31 cellular contexts compared by ENCODE assay signal in genomic region chr6:73372516-73372915, GRCh38. TPM values are rescaled to one million over a fixed set of nuclear protein-coding genes. Genes with fewer than 3 reads are reported as not detected.
"Had no signal": no experiment of that assay in that cellular context is flagged by ENCODE, and none has a peak within 500 bp of the region (broad histone marks: within the 10 kb centered on the region; RNA-seq: fewer than 3 reads in every experiment).

No MANE protein-coding gene starts in this region.

- H3K4me3 ChIP-seq: ascending aorta, body of pancreas, cardiac muscle cell, SK-N-MC had no signal

- H3K36me3 ChIP-seq: ascending aorta, cardiac muscle cell had no signal

- ATAC-seq: activated CD8-positive, alpha-beta memory T cell treated with anti-CD3 and anti-CD28 coated beads, Interleukin-2, amount 10 ng/mL, durations not matched to agents 7 days and 5 days; activated naive CD4-positive, alpha-beta T cell treated with anti-CD3 and anti-CD28 coated beads, Interleukin-2, amount 50 U/mL, for 72 hours; activated naive CD8-positive, alpha-beta T cell treated with anti-CD3 and anti-CD28 coated beads, Interleukin-2, amount 50 U/mL, for 24 hours; body of pancreas; Panc1; Right ventricle myocardium inferior; T-cell had no signal

- H3K27ac ChIP-seq: ascending aorta, body of pancreas, cardiac muscle cell, SK-N-MC had no signal

- H3K27me3 ChIP-seq: ascending aorta, body of pancreas, cardiac muscle cell had no signal

- DNase-seq: activated B cell treated with CpG ODN at 0.5 μM for 24 hours; activated CD4-positive, alpha-beta T cell treated with anti-CD3 and anti-CD28 coated beads for 1 hour; activated CD4-positive, alpha-beta T cell treated with anti-CD3 and anti-CD28 coated beads, Interleukin-2, amount 10 ng/mL, durations not matched to agents 24 days and 14 days; activated CD4-positive, alpha-beta T cell treated with anti-CD3 and anti-CD28 coated beads, Interleukin-2, amount 50 U/mL, for 48 hours; activated CD8-positive, alpha-beta memory T cell treated with anti-CD3 and anti-CD28 coated beads, Interleukin-2, amount 10 ng/mL, durations not matched to agents 7 days and 5 days; activated effector memory CD4-positive, alpha-beta T cell treated with Interleukin-2 at 50 U/mL for 16 hours; activated naive CD4-positive, alpha-beta T cell; activated naive CD8-positive, alpha-beta T cell treated with anti-CD3 and anti-CD28 coated beads, Interleukin-2, amount 50 U/mL, for 24 hours; activated T-cell treated with anti-CD3 and anti-CD28 coated beads, Interleukin-2, amount 50 U/mL, for 24 hours; amniotic stem cell; body of pancreas; Karpas-422; NCI-H1105 treated with DMSO at 0.1 percent for 48 hours; NCI-H1436 treated with DMSO at 0.1 percent for 48 hours; NCI-H187; NCI-H2081; NCI-H524 treated with DMSO at 0.1 percent for 48 hours; NCI-H748 treated with DMSO at 0.1 percent for 48 hours; OCI-M1; RPMI8226; T-cell; T-helper 2 cell; T1000 had no signal

RNA-seq across cellular contexts. Expression of gene OOEP, which starts 2.8 kb away (rescaled TPM):
- total RNA-seq: activated B cell treated with CpG ODN at 0.5 μM for 24 hours, ascending aorta, body of pancreas, cardiac muscle cell, chondrocyte, Right ventricle myocardium inferior had no signal

RNA-seq across cellular contexts. Expression of gene KHDC3L, which starts 10.1 kb away (rescaled TPM):
- total RNA-seq: activated B cell treated with CpG ODN at 0.5 μM for 24 hours; activated CD4-positive, alpha-beta T cell treated with anti-CD3 and anti-CD28 coated beads, Interleukin-2, amount 10 ng/mL, durations not matched to agents 24 days and 14 days; activated CD8-positive, alpha-beta memory T cell treated with anti-CD3 and anti-CD28 coated beads, Interleukin-2, amount 10 ng/mL, durations not matched to agents 7 days and 5 days; activated T-helper 1 cell treated with anti-CD3 and anti-CD28 coated beads, Interleukin-12 subunit alpha, Interleukin-12 subunit beta, Interleukin-2, Interleukin-4 antibody, amounts not matched to agents 30 ng/mL and 10 ng/mL and 1 ng/mL, durations not matched to agents 14 hours and 24 hours and 36 hours; ascending aorta; body of pancreas; chondrocyte; Right ventricle myocardium inferior; T-cell had no signal

RNA-seq across cellular contexts. Expression of gene DPPA5, which starts 18.4 kb away (rescaled TPM):
- total RNA-seq: activated B cell treated with CpG ODN at 0.5 μM for 24 hours; activated CD4-positive, alpha-beta T cell treated with anti-CD3 and anti-CD28 coated beads, Interleukin-2, amount 10 ng/mL, durations not matched to agents 24 days and 14 days; activated CD8-positive, alpha-beta memory T cell treated with anti-CD3 and anti-CD28 coated beads, Interleukin-2, amount 10 ng/mL, durations not matched to agents 7 days and 5 days; activated naive CD4-positive, alpha-beta T cell treated with anti-CD3 and anti-CD28 coated beads, Interleukin-2, amount 50 U/mL, for 72 hours; activated T-helper 1 cell treated with anti-CD3 and anti-CD28 coated beads, Interleukin-12 subunit alpha, Interleukin-12 subunit beta, Interleukin-2, Interleukin-4 antibody, amounts not matched to agents 30 ng/mL and 10 ng/mL and 1 ng/mL, durations not matched to agents 14 hours and 24 hours and 36 hours; ascending aorta; body of pancreas; cardiac muscle cell; chondrocyte; Right ventricle myocardium inferior; T-cell had no signal

RNA-seq across cellular contexts. Expression of gene DDX43, which starts 22.1 kb away (rescaled TPM):
- total RNA-seq: ascending aorta, cardiac muscle cell, chondrocyte had no signal
